Comparison of ENCODE assay signal across 1 cellular context in the genomic region with DNA sequence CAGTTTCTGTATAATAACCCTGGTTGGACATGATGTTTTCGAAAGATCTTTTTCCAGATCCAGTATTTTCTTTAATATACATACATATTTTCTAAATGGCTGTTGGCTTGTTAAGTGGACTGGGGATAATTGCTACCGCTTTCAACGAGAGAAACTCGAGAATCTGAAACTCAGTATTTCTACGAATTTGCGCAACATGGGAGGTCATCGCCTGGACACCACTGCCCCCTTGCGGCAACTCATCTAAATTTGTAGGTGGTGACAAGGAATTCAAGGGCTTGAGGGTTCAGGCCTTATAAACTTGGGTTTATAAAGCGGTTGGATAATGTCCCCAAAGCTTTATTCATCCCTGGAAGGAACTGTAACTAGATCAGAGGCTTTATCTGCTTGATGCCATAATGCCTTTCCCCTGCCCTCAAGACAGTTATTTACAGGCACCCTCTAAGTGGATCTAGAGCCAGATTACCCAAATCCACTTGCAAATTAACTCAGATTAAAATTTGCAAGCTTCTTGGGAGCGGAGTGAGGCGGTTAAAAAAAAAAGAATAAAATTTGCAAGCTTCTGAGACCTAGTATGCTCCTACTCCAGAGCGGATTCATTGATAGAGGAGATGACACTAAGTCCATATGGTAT.
A peak's percentile ranks its signal among the peaks of the same experiment; 100 is the strongest.
TF ChIP-seq lines count a peak whose summit lies in the region.

No MANE protein-coding gene starts in this region.

TF ChIP-seq in HepG2, 621 proteins besides CTCF, POLR2A, EP300 and RAD21 (continued from another document):
- TF ChIP-seq CREM (IDR thresholded peaks at IDR 0.05) (no peak), CREM (CRISPR knock-in tag; IDR thresholded peaks at IDR 0.05) (no peak), ARHGAP35 (CRISPR knock-in tag; IDR thresholded peaks at IDR 0.05; ENCODE audit: borderline replicate concordance) (no peak), ZNF253 (CRISPR knock-in tag; IDR thresholded peaks at IDR 0.05; ENCODE audit: borderline replicate concordance) (no peak), ZNF501 (CRISPR knock-in tag; IDR thresholded peaks at IDR 0.05) (no peak), FIP1L1 (IDR thresholded peaks at IDR 0.05; ENCODE audit: borderline replicate concordance, insufficient read depth, low read depth, low read length) (no peak), MEF2D (CRISPR knock-in tag; IDR thresholded peaks at IDR 0.05) (no peak), SMYD3 (CRISPR knock-in tag; IDR thresholded peaks at IDR 0.05) (no peak), JUND (CRISPR knock-in tag; IDR thresholded peaks at IDR 0.05) (no peak), ZMYM4 (CRISPR knock-in tag; IDR thresholded peaks at IDR 0.05) (0 out of 2 replicates have a peak, but pooled peaks have one; percentile 17), SMC3 (IDR thresholded peaks at IDR 0.05; ENCODE audit: low read length) (peak; percentile 45), ZFYVE20 (CRISPR knock-in tag; IDR thresholded peaks at IDR 0.05; ENCODE audit: borderline replicate concordance, low read depth) (no peak), CEBPB (IDR thresholded peaks at IDR 0.05; ENCODE audit: borderline replicate concordance, low read depth, low read length) (peak; percentile 94), CEBPG (CRISPR knock-in tag; IDR thresholded peaks at IDR 0.05) (peak; percentile 96), ZZZ3 (CRISPR knock-in tag; IDR thresholded peaks at IDR 0.05; ENCODE audit: borderline replicate concordance) (no peak), ZNF7 (CRISPR knock-in tag; IDR thresholded peaks at IDR 0.05) (no peak), ZFP36L1 (CRISPR knock-in tag; IDR thresholded peaks at IDR 0.05) (no peak), RARG (CRISPR knock-in tag; IDR thresholded peaks at IDR 0.05; ENCODE audit: low read depth) (no peak), MATR3 (CRISPR knock-in tag; IDR thresholded peaks at IDR 0.05) (no peak), POLR2AphosphoS5 (IDR thresholded peaks at IDR 0.05; ENCODE audit: low read depth, low read length) (no peak), MYNN (CRISPR knock-in tag; IDR thresholded peaks at IDR 0.05; ENCODE audit: low read depth) (no peak), XRCC5 (optimal IDR thresholded peaks at IDR 0.05; ENCODE audit: low read length) (peak; percentile 40), ZNF607 (CRISPR knock-in tag; IDR thresholded peaks at IDR 0.05; ENCODE audit: borderline replicate concordance) (no peak), PHF21A (CRISPR knock-in tag; IDR thresholded peaks at IDR 0.05) (0 out of 2 replicates have a peak, but pooled peaks have one; percentile 29), RBM22 (optimal IDR thresholded peaks at IDR 0.05; ENCODE audit: low read length) (no peak), ZNF878 (CRISPR knock-in tag; IDR thresholded peaks at IDR 0.05) (no peak)
- TF ChIP-seq, protein P1, sequence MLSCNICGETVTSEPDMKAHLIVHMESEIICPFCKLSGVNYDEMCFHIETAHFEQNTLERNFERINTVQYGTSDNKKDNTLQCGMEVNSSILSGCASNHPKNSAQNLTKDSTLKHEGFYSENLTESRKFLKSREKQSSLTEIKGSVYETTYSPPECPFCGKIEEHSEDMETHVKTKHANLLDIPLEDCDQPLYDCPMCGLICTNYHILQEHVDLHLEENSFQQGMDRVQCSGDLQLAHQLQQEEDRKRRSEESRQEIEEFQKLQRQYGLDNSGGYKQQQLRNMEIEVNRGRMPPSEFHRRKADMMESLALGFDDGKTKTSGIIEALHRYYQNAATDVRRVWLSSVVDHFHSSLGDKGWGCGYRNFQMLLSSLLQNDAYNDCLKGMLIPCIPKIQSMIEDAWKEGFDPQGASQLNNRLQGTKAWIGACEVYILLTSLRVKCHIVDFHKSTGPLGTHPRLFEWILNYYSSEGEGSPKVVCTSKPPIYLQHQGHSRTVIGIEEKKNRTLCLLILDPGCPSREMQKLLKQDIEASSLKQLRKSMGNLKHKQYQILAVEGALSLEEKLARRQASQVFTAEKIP (CRISPR knock-in tag; IDR thresholded peaks at IDR 0.05; ENCODE audit: borderline replicate concordance) = no peak
- TF ChIP-seq, protein P2, sequence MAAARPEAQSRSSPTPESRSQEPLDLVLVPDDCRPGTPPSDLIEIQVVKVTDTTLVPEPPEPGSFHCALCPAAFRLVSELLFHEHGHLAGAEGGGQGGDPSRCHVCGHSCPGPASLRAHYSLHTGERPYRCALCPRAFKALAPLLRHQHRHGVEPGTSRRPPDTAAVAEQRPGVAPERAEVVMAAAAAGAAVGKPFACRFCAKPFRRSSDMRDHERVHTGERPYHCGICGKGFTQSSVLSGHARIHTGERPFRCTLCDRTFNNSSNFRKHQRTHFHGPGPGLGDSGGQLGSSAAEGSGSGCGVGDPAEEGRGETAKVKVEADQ (CRISPR knock-in tag; IDR thresholded peaks at IDR 0.05; ENCODE audit: borderline replicate concordance) = 0 out of 2 replicates have a peak, but pooled peaks have one; percentile 27
- TF ChIP-seq, protein P3, sequence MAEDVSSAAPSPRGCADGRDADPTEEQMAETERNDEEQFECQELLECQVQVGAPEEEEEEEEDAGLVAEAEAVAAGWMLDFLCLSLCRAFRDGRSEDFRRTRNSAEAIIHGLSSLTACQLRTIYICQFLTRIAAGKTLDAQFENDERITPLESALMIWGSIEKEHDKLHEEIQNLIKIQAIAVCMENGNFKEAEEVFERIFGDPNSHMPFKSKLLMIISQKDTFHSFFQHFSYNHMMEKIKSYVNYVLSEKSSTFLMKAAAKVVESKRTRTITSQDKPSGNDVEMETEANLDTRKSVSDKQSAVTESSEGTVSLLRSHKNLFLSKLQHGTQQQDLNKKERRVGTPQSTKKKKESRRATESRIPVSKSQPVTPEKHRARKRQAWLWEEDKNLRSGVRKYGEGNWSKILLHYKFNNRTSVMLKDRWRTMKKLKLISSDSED (CRISPR knock-in tag; IDR thresholded peaks at IDR 0.05) = no peak
- TF ChIP-seq, protein P4, sequence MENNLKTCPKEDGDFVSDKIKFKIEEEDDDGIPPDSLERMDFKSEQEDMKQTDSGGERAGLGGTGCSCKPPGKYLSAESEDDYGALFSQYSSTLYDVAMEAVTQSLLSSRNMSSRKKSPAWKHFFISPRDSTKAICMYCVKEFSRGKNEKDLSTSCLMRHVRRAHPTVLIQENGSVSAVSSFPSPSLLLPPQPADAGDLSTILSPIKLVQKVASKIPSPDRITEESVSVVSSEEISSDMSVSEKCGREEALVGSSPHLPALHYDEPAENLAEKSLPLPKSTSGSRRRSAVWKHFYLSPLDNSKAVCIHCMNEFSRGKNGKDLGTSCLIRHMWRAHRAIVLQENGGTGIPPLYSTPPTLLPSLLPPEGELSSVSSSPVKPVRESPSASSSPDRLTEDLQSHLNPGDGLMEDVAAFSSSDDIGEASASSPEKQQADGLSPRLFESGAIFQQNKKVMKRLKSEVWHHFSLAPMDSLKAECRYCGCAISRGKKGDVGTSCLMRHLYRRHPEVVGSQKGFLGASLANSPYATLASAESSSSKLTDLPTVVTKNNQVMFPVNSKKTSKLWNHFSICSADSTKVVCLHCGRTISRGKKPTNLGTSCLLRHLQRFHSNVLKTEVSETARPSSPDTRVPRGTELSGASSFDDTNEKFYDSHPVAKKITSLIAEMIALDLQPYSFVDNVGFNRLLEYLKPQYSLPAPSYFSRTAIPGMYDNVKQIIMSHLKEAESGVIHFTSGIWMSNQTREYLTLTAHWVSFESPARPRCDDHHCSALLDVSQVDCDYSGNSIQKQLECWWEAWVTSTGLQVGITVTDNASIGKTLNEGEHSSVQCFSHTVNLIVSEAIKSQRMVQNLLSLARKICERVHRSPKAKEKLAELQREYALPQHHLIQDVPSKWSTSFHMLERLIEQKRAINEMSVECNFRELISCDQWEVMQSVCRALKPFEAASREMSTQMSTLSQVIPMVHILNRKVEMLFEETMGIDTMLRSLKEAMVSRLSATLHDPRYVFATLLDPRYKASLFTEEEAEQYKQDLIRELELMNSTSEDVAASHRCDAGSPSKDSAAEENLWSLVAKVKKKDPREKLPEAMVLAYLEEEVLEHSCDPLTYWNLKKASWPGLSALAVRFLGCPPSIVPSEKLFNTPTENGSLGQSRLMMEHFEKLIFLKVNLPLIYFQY (CRISPR knock-in tag; IDR thresholded peaks at IDR 0.05; ENCODE audit: borderline replicate concordance) = 0 out of 2 replicates have a peak, but pooled peaks have one; percentile 28
- TF ChIP-seq, protein P5, sequence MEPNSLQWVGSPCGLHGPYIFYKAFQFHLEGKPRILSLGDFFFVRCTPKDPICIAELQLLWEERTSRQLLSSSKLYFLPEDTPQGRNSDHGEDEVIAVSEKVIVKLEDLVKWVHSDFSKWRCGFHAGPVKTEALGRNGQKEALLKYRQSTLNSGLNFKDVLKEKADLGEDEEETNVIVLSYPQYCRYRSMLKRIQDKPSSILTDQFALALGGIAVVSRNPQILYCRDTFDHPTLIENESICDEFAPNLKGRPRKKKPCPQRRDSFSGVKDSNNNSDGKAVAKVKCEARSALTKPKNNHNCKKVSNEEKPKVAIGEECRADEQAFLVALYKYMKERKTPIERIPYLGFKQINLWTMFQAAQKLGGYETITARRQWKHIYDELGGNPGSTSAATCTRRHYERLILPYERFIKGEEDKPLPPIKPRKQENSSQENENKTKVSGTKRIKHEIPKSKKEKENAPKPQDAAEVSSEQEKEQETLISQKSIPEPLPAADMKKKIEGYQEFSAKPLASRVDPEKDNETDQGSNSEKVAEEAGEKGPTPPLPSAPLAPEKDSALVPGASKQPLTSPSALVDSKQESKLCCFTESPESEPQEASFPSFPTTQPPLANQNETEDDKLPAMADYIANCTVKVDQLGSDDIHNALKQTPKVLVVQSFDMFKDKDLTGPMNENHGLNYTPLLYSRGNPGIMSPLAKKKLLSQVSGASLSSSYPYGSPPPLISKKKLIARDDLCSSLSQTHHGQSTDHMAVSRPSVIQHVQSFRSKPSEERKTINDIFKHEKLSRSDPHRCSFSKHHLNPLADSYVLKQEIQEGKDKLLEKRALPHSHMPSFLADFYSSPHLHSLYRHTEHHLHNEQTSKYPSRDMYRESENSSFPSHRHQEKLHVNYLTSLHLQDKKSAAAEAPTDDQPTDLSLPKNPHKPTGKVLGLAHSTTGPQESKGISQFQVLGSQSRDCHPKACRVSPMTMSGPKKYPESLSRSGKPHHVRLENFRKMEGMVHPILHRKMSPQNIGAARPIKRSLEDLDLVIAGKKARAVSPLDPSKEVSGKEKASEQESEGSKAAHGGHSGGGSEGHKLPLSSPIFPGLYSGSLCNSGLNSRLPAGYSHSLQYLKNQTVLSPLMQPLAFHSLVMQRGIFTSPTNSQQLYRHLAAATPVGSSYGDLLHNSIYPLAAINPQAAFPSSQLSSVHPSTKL (CRISPR knock-in tag; IDR thresholded peaks at IDR 0.05) = 0 out of 2 replicates have a peak, but pooled peaks have one; percentile 18
- TF ChIP-seq, protein P6, sequence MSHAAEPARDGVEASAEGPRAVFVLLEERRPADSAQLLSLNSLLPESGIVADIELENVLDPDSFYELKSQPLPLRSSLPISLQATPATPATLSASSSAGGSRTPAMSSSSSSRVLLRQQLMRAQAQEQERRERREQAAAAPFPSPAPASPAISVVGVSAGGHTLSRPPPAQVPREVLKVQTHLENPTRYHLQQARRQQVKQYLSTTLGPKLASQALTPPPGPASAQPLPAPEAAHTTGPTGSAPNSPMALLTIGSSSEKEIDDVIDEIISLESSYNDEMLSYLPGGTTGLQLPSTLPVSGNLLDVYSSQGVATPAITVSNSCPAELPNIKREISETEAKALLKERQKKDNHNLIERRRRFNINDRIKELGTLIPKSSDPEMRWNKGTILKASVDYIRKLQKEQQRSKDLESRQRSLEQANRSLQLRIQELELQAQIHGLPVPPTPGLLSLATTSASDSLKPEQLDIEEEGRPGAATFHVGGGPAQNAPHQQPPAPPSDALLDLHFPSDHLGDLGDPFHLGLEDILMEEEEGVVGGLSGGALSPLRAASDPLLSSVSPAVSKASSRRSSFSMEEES (CRISPR knock-in tag; IDR thresholded peaks at IDR 0.05) = no peak
